In genomic region chr9:20048437-20048836, GRCh38 we compare ENCODE assay signal across 27 cellular contexts.
"Had no signal": no experiment of that assay in that cellular context is flagged by ENCODE, and none has a peak within 500 bp of the region (broad histone marks: within the 10 kb centered on the region; RNA-seq: fewer than 3 reads in every experiment).

No MANE protein-coding gene starts in this region.

- H3K27me3 Mint-ChIP-seq: activated naive CD4-positive, alpha-beta T cell treated with anti-CD3 and anti-CD28 coated beads, Interleukin-2, amount 50 U/mL, for 24 hours; dendritic cell treated with granulocyte-macrophage colony-stimulating factor and Interleukin-4, amounts not matched to agents 40 ng/mL and 50 ng/mL, for 4 days; stimulated activated naive CD8-positive, alpha-beta T cell treated with anti-CD3 and anti-CD28 coated beads, Interleukin-15, Interleukin-2, amounts not matched to agents 100 ng/mL and 50 ng/mL, for 24 hours had no signal

- ATAC-seq: activated CD8-positive, alpha-beta T cell treated with anti-CD3 and anti-CD28 coated beads, Interleukin-2, amount 10 ng/mL, durations not matched to agents 7 days and 5 days; heart right ventricle; left lobe of liver; natural killer cell treated with Interleukin-12 subunit alpha and Interleukin-12 subunit beta and Interleukin-15 and Interleukin-18, amount 100 ng/mL, for 72 hours; right cardiac atrium had no signal

- H3K9me3 ChIP-seq: ascending aorta, heart right ventricle, neutrophil, ovary, thyroid gland had no signal

- H3K36me3 Mint-ChIP-seq: natural killer cell treated with Interleukin-12 subunit alpha and Interleukin-12 subunit beta and Interleukin-15 and Interleukin-18, amount 100 ng/mL, for 72 hours had no signal

- H3K4me3 Mint-ChIP-seq: activated CD8-positive, alpha-beta T cell treated with anti-CD3 and anti-CD28 coated beads, Interleukin-2, amount 10 ng/mL, durations not matched to agents 7 days and 5 days; activated naive CD4-positive, alpha-beta T cell treated with anti-CD3 and anti-CD28 coated beads, Interleukin-2, amount 50 U/mL, for 24 hours; dendritic cell treated with granulocyte-macrophage colony-stimulating factor and Interleukin-4, amounts not matched to agents 40 ng/mL and 50 ng/mL, for 4 days; natural killer cell treated with Interleukin-12 subunit alpha and Interleukin-12 subunit beta and Interleukin-15 and Interleukin-18, amount 100 ng/mL, for 72 hours; stimulated activated naive CD8-positive, alpha-beta T cell treated with anti-CD3 and anti-CD28 coated beads, Interleukin-15, Interleukin-2, amounts not matched to agents 100 ng/mL and 50 ng/mL, for 24 hours had no signal

- H3K9me3 Mint-ChIP-seq: dendritic cell treated with granulocyte-macrophage colony-stimulating factor and Interleukin-4, amounts not matched to agents 40 ng/mL and 50 ng/mL, for 4 days; natural killer cell treated with Interleukin-12 subunit alpha and Interleukin-12 subunit beta and Interleukin-15 and Interleukin-18, amount 100 ng/mL, for 72 hours; stimulated activated naive CD8-positive, alpha-beta T cell treated with anti-CD3 and anti-CD28 coated beads, Interleukin-15, Interleukin-2, amounts not matched to agents 100 ng/mL and 50 ng/mL, for 24 hours had no signal

- H3K27me3 ChIP-seq: ascending aorta, brain microvascular endothelial cell, heart right ventricle, neutrophil, ovary, thyroid gland had no signal

- H3K27ac Mint-ChIP-seq: activated CD8-positive, alpha-beta T cell treated with anti-CD3 and anti-CD28 coated beads, Interleukin-2, amount 10 ng/mL, durations not matched to agents 7 days and 5 days; activated naive CD4-positive, alpha-beta T cell treated with anti-CD3 and anti-CD28 coated beads, Interleukin-2, amount 50 U/mL, for 24 hours; dendritic cell treated with granulocyte-macrophage colony-stimulating factor and Interleukin-4, amounts not matched to agents 40 ng/mL and 50 ng/mL, for 4 days; natural killer cell treated with Interleukin-12 subunit alpha and Interleukin-12 subunit beta and Interleukin-15 and Interleukin-18, amount 100 ng/mL, for 72 hours; stimulated activated naive CD8-positive, alpha-beta T cell treated with anti-CD3 and anti-CD28 coated beads, Interleukin-15, Interleukin-2, amounts not matched to agents 100 ng/mL and 50 ng/mL, for 24 hours had no signal

- DNase-seq: activated CD4-positive, alpha-beta T cell treated with anti-CD3 and anti-CD28 coated beads, Interleukin-2, amount 50 U/mL, for 1 hour; activated CD4-positive, CD25-positive, alpha-beta regulatory T cell treated with anti-CD3 and anti-CD28 coated beads, Interleukin-2, amount 50 U/mL, for 72 hours; activated CD8-positive, alpha-beta T cell treated with anti-CD3 and anti-CD28 coated beads, Interleukin-2, amount 10 ng/mL, durations not matched to agents 7 days and 5 days; activated gamma-delta T cell treated with Interleukin-2 at 50 U/mL for 16 hours; activated T-cell treated with anti-CD3 and anti-CD28 coated beads, Interleukin-2, amount 50 U/mL, for 1 hour; brain microvascular endothelial cell; caudate nucleus; effector CD4-positive, alpha-beta T cell; foreskin fibroblast; heart right ventricle; kidney; midbrain; ovary; right cardiac atrium; stimulated activated CD4-positive, alpha-beta T cell treated with anti-CD3 and anti-CD28 coated beads, Interleukin-12 subunit alpha, Interleukin-12 subunit beta, amount 100 ng/mL, for 4 hours; stimulated activated CD4-positive, alpha-beta T cell treated with anti-CD3 and anti-CD28 coated beads, Interleukin-4, amount 100 ng/mL, for 4 hours; substantia nigra; thyroid gland had no signal

- H3K27ac ChIP-seq: ascending aorta, brain microvascular endothelial cell, heart right ventricle, neutrophil, ovary, thyroid gland, VCaP had no signal

- H3K36me3 ChIP-seq: ascending aorta, brain microvascular endothelial cell, heart right ventricle, neutrophil, ovary, thyroid gland had no signal

- H3K4me1 ChIP-seq: ascending aorta, heart right ventricle, thyroid gland had no signal

- H3K4me3 ChIP-seq: ascending aorta, heart right ventricle, lung, ovary, thyroid gland had no signal
